In the genomic region with DNA sequence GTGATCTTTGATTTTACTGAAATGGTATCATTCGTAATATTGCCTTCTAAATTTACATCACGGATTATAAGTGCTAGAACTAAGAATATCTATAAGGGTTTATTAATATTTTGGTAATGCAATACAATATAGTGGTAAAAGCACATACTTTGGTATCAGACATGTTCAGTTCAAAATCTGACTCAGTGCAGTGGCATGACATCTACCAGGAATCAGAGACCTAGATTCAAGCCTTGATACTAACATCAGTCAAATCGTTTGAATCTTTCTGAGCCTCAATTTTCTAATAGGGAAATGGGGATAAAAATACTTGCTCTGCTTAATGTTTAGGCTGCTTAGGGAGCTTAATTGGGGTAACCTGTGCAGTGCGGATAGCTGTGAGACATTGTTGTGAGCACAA, we compare ENCODE assay signal across 29 cellular contexts.
"Had no signal": no experiment of that assay in that cellular context is flagged by ENCODE, and none has a peak within 500 bp of the region (broad histone marks: within the 10 kb centered on the region; RNA-seq: fewer than 3 reads in every experiment).

No MANE protein-coding gene starts in this region.

- DNase-seq: activated CD4-positive, alpha-beta memory T cell treated with anti-CD3 and anti-CD28 coated beads for 36 hours; activated CD4-positive, alpha-beta T cell treated with anti-CD3 and anti-CD28 coated beads, Interleukin-2, amount 10 ng/mL, durations not matched to agents 24 days and 14 days; activated CD4-positive, CD25-positive, alpha-beta regulatory T cell treated with anti-CD3 and anti-CD28 coated beads, Interleukin-2, amount 50 U/mL, for 72 hours; activated CD8-positive, alpha-beta memory T cell treated with anti-CD3 and anti-CD28 coated beads, Interleukin-2, amount 50 U/mL, for 4 hours; activated gamma-delta T cell; activated naive CD4-positive, alpha-beta T cell treated with anti-CD3 and anti-CD28 coated beads, Interleukin-2, amount 10 ng/mL, durations not matched to agents 7 days and 5 days; activated naive CD8-positive, alpha-beta T cell treated with anti-CD3 and anti-CD28 coated beads, Interleukin-2, amount 10 ng/mL, durations not matched to agents 7 days and 5 days; activated T-cell treated with anti-CD3 and anti-CD28 coated beads, Interleukin-2, amount 50 U/mL, for 1 hour; cerebellar nuclear complex; dorsolateral prefrontal cortex; effector memory CD4-positive, alpha-beta T cell; erythroblast; heart left ventricle; hypothalamus; immature natural killer cell; kidney glomerular epithelial cell; lower lobe of right lung; mesendoderm; natural killer cell; occipital lobe; right cardiac atrium; spleen; stimulated activated naive CD8-positive, alpha-beta T cell treated with anti-CD3 and anti-CD28 coated beads, Interleukin-15, Interleukin-2, amounts not matched to agents 100 U/mL and 50 U/mL, for 24 hours; T-helper 9 cell; testis; transverse colon; uterus had no signal

- H3K27me3 ChIP-seq: dorsolateral prefrontal cortex, heart left ventricle, neural progenitor cell, spleen, testis, transverse colon, uterus had no signal

- H3K4me3 ChIP-seq: coronary artery, dorsolateral prefrontal cortex, heart left ventricle, lower lobe of right lung, neural progenitor cell, spleen, testis, transverse colon, uterus had no signal

- H3K4me1 ChIP-seq: heart left ventricle, lower lobe of right lung, neural progenitor cell, spleen, testis, transverse colon, uterus had no signal

- H3K36me3 ChIP-seq: heart left ventricle, lower lobe of right lung, neural progenitor cell, spleen, transverse colon, uterus had no signal

- H3K27ac ChIP-seq: coronary artery, dorsolateral prefrontal cortex, heart left ventricle, lower lobe of right lung, neural progenitor cell, spleen, testis, transverse colon, uterus had no signal

- H3K9me3 ChIP-seq: lower lobe of right lung, testis, transverse colon, uterus had no signal
